Comparison of ENCODE assay signal across 21 cellular contexts in the genomic region with DNA sequence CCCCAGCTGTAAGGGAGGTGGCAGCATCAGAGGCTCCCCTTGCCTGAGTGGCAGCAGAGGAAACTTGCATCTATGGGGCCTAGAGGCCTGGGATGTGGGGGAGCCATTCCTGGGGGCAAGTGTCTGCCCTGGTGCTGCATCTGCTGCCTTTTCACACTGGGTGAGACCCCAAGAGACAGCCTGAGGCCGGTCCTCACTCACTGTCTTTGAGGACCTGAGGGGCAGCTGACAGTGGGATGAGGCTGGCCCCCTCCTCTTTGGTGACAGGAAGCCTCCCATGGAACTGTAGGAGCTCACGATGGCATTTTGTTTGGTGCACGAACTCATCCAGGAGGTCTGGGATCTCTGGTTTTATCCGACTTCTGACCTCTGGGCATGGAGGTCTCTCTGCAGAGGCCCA.
DNase-seq lines count a peak whose midpoint lies in the region; FAIRE-seq and TF ChIP-seq lines count a peak whose summit lies in the region.
"Had no signal": no experiment of that assay in that cellular context is flagged by ENCODE, and none has a peak within 500 bp of the region (broad histone marks: within the 10 kb centered on the region; RNA-seq: fewer than 3 reads in every experiment).

No MANE protein-coding gene starts in this region.

- H3K4me1 ChIP-seq in neuronal stem cell (ENCODE audit: control insufficient read depth in 2 of 2, insufficient read depth in 1 of 2, low read depth in 1 of 2, low read length in 2 of 2) (no peaks in the 10 kb centered on the region), trophoblast cell (ENCODE audit: control insufficient read depth in 1 of 2, insufficient read depth in 2 of 2, low read length in 2 of 2) (no peaks in the 10 kb centered on the region)
- H3K4me1 ChIP-seq: BLaER1 treated with 17β-estradiol and CSF1 and Interleukin-3, amounts not matched to agents 10 nM and 100 nM; Caco-2 had no signal

- H3K9ac ChIP-seq in neuronal stem cell (ENCODE audit: low read depth, low read length, poor library complexity) = no peak overlapping the region
- no peak overlapping the region for H3K9ac ChIP-seq in trophoblast cell (ENCODE audit: low read length)
- H3K9ac ChIP-seq: BLaER1 treated with 17β-estradiol and CSF1 and Interleukin-3, amounts not matched to agents 10 nM and 100 nM had no signal

- H3K4me2 ChIP-seq in neuronal stem cell (ENCODE audit: insufficient read depth, low read length, poor library complexity, severe bottlenecking) (no peak overlapping the region), trophoblast cell (ENCODE audit: low read length) (no peak overlapping the region)
- H3K4me2 ChIP-seq: A549; BLaER1 treated with 17β-estradiol and CSF1 and Interleukin-3, amounts not matched to agents 10 nM and 100 nM had no signal

- H3K9me3 ChIP-seq in neuronal stem cell (replicated peaks in 1 of 2; ENCODE audit: control insufficient read depth in 2 of 2, insufficient read depth in 1 of 2, low read depth in 1 of 2, low read length in 2 of 2) (no peaks in the 10 kb centered on the region), trophoblast cell (ENCODE audit: insufficient read depth, low read depth, low read length) (peaks cover 3% of the 10 kb centered on the region)
- H3K9me3 ChIP-seq: A549; BLaER1 treated with 17β-estradiol and CSF1 and Interleukin-3, amounts not matched to agents 10 nM and 100 nM; Caco-2 had no signal

- peak overlapping the region; percentile 4 for H2BK12ac ChIP-seq in neuronal stem cell (ENCODE audit: low read length)
- no peak overlapping the region for H2BK12ac ChIP-seq in trophoblast cell (ENCODE audit: low read length)

- H3K23ac ChIP-seq in neuronal stem cell (ENCODE audit: low read depth, low read length, poor library complexity) = peak overlapping the region; percentile 5
- H3K23ac ChIP-seq in trophoblast cell (ENCODE audit: low read length) = no peak overlapping the region

- H4K91ac ChIP-seq in neuronal stem cell (ENCODE audit: low read depth, low read length, poor library complexity) = no peak overlapping the region
- no peak overlapping the region for H4K91ac ChIP-seq in trophoblast cell (ENCODE audit: low read depth, low read length)

- H3K4ac ChIP-seq in neuronal stem cell (ENCODE audit: low read length) = no peak overlapping the region
- H3K4ac ChIP-seq in trophoblast cell (ENCODE audit: low read depth, low read length) = no peak overlapping the region

- H3K79me1 ChIP-seq in neuronal stem cell (ENCODE audit: low read depth, low read length) = no peaks in the 10 kb centered on the region
- H3K79me1 ChIP-seq in trophoblast cell (ENCODE audit: low read length) = no peaks in the 10 kb centered on the region

- H3K27ac ChIP-seq in neuronal stem cell (replicated peaks; ENCODE audit: low read length) (no peak overlapping the region), trophoblast cell (ENCODE audit: low read depth, low read length) (no peak overlapping the region)
- H3K27ac ChIP-seq: 22Rv1; A549; BLaER1 treated with 17β-estradiol and CSF1 and Interleukin-3, amounts not matched to agents 10 nM and 100 nM; C4-2B had no signal

- no peak overlapping the region for H2BK120ac ChIP-seq in neuronal stem cell (ENCODE audit: low read depth, low read length)
- no peak overlapping the region for H2BK120ac ChIP-seq in trophoblast cell (ENCODE audit: insufficient read depth, low read length, poor library complexity)

- H2AK5ac ChIP-seq in neuronal stem cell (ENCODE audit: low read depth, low read length) (no peak overlapping the region), trophoblast cell (ENCODE audit: low read length) (no peak overlapping the region)

- no peaks in the 10 kb centered on the region for H3K27me3 ChIP-seq in H7 (ENCODE audit: control insufficient read depth, insufficient read depth, low read length)
- H3K27me3 ChIP-seq in bronchial epithelial cell (ENCODE audit: control insufficient read depth, insufficient read depth, low read length) = peaks cover 2% of the 10 kb centered on the region
- H3K27me3 ChIP-seq in neuronal stem cell (ENCODE audit: control insufficient read depth in 3 of 3, insufficient read depth in 3 of 3, low read depth in 1 of 3, low read length in 3 of 3) = no peaks in the 10 kb centered on the region
- no peaks in the 10 kb centered on the region for H3K27me3 ChIP-seq in trophoblast cell (ENCODE audit: insufficient read depth, low read length)
- H3K27me3 ChIP-seq: BLaER1 treated with 17β-estradiol and CSF1 and Interleukin-3, amounts not matched to agents 10 nM and 100 nM had no signal

- H4K8ac ChIP-seq in neuronal stem cell (ENCODE audit: low read depth, low read length) (peak overlapping the region; percentile 29), trophoblast cell (ENCODE audit: low read depth, low read length) (no peak overlapping the region)

- H2BK5ac ChIP-seq in neuronal stem cell (ENCODE audit: low read length) = no peak overlapping the region
- no peak overlapping the region for H2BK5ac ChIP-seq in trophoblast cell (ENCODE audit: low read depth, low read length, poor library complexity)

- no peak overlapping the region for H3K18ac ChIP-seq in neuronal stem cell (ENCODE audit: low read length)
- no peak overlapping the region for H3K18ac ChIP-seq in trophoblast cell (ENCODE audit: low read length)

- no peaks in the 10 kb centered on the region for H3K36me3 ChIP-seq in H7 (replicated peaks; ENCODE audit: control insufficient read depth, insufficient read depth, low read length)
- no peaks in the 10 kb centered on the region for H3K36me3 ChIP-seq in bronchial epithelial cell (ENCODE audit: control insufficient read depth, insufficient read depth, low read length)
- H3K36me3 ChIP-seq in neuronal stem cell (replicated peaks in 1 of 2; ENCODE audit: control insufficient read depth in 2 of 2, insufficient read depth in 2 of 2, low read length in 2 of 2) = no peaks in the 10 kb centered on the region
- H3K36me3 ChIP-seq in trophoblast cell (ENCODE audit: control insufficient read depth in 1 of 2, insufficient read depth in 2 of 2, low read length in 2 of 2) = no peaks in the 10 kb centered on the region
- H3K36me3 ChIP-seq: BLaER1 treated with 17β-estradiol and CSF1 and Interleukin-3, amounts not matched to agents 10 nM and 100 nM had no signal

- peak; percentile 7 for FAIRE-seq in bronchial epithelial cell (lab: Jason Lieb, UNC)
- FAIRE-seq: A549, D721Med, G401.6, GM12891, GM19239 had no signal

- TF ChIP-seq CTCF in bronchial epithelial cell (IDR thresholded peaks at IDR 0.05; ENCODE audit: insufficient read depth, low read length, severe bottlenecking) = no peak

- no peak overlapping the region for H4K12ac ChIP-seq in trophoblast cell (ENCODE audit: low read depth, low read length)

- H3K4me3 ChIP-seq in H7 (ENCODE audit: insufficient read depth, low read depth, low read length) (no peak overlapping the region), bronchial epithelial cell (ENCODE audit: low read depth, low read length) (no peak overlapping the region), neuronal stem cell (ENCODE audit: low read length in 2 of 2) (no peak overlapping the region), trophoblast cell (ENCODE audit: low read depth, low read length) (no peak overlapping the region)
- H3K4me3 ChIP-seq: A549; BLaER1 treated with 17β-estradiol and CSF1 and Interleukin-3, amounts not matched to agents 10 nM and 100 nM had no signal

- H3K14ac ChIP-seq in neuronal stem cell (ENCODE audit: low read length) (peak overlapping the region; percentile 71), trophoblast cell (ENCODE audit: low read length) (no peak overlapping the region)

- DNase-seq in H7 (peak; percentile 17), bronchial epithelial cell (ENCODE audit: low read depth) (no peak), neuronal stem cell (ENCODE audit: low spot score) (no peak), trophoblast cell (no peak), NCI-H82 (lab: John Stamatoyannopoulos, UW) (no peak), T-helper 9 cell (no peak)
- DNase-seq: AML-193; Caco-2; Calu3; CD4-positive, alpha-beta T cell; CD8-positive, alpha-beta T cell; DMS79 treated with DMSO at 0.1 percent for 48 hours; GF-D8 had no signal

- no peak overlapping the region for H2BK15ac ChIP-seq in neuronal stem cell (ENCODE audit: low read length)

- H2AFZ ChIP-seq in neuronal stem cell (ENCODE audit: low read length) = no peak overlapping the region
- no peak overlapping the region for H2AFZ ChIP-seq in trophoblast cell (ENCODE audit: insufficient read depth, low read length, poor library complexity)

- H3K79me2 ChIP-seq in trophoblast cell (ENCODE audit: control insufficient read depth, insufficient read depth, low read length, poor library complexity) = no peaks in the 10 kb centered on the region

- no CpG with 5 or more reads among the region's 4 CpGs for WGBS in neuronal stem cell (ENCODE audit: extremely low coverage in 2 of 2, insufficient read length in 2 of 2, insufficient replicate concordance in 1 of 2), 2 donors
- WGBS in trophoblast cell (ENCODE audit: extremely low coverage, insufficient coverage, insufficient read length) = no CpG with 5 or more reads among the region's 4 CpGs
